In the genomic region with DNA sequence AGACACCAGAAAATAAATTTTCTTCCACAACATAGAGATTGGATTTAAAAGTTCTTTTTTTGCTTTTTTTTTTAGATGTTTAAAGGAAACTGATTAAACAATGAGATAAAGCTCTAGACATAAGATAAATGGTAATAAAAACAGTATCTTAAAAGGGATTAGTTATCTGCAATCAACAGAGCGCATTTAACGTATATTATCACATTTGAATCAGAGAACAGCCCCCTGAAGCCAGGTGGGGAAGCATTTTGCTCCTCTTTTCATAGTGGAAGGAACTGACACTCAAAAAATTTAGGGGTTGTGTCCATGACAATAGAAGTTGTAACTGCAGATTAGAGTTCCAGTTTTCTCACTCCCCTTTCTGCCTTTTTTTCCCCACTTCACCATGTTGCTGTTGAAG, we compare ENCODE assay signal across 27 cellular contexts.
"Had no signal": no experiment of that assay in that cellular context is flagged by ENCODE, and none has a peak within 500 bp of the region (broad histone marks: within the 10 kb centered on the region; RNA-seq: fewer than 3 reads in every experiment).

No MANE protein-coding gene starts in this region.

- H3K27me3 ChIP-seq: brain microvascular endothelial cell, gastrocnemius medialis, heart left ventricle had no signal

- H3K4me3 ChIP-seq: coronary artery, dorsolateral prefrontal cortex, gastrocnemius medialis, heart left ventricle had no signal

- H3K9me3 ChIP-seq: gastrocnemius medialis, heart left ventricle had no signal

- DNase-seq: activated B cell treated with CpG ODN at 0.5 μM for 24 hours; activated CD4-positive, alpha-beta T cell treated with anti-CD3 and anti-CD28 coated beads for 48 hours; activated CD4-positive, alpha-beta T cell treated with anti-CD3 and anti-CD28 coated beads, Interleukin-2, amount 50 U/mL, for 1 hour; activated CD4-positive, alpha-beta T cell treated with anti-CD3 and anti-CD28 coated beads, Interleukin-2, amount 50 U/mL, for 48 hours; activated CD8-positive, alpha-beta memory T cell treated with anti-CD3 and anti-CD28 coated beads for 24 hours; activated CD8-positive, alpha-beta T cell treated with anti-CD3 and anti-CD28 coated beads for 36 hours; activated effector memory CD4-positive, alpha-beta T cell treated with Interleukin-2 at 50 U/mL for 16 hours; activated gamma-delta T cell treated with Interleukin-2 at 50 U/mL for 16 hours; activated naive CD4-positive, alpha-beta T cell treated with anti-CD3 and anti-CD28 coated beads, Interleukin-2, amount 50 U/mL, for 16 hours; activated naive CD4-positive, alpha-beta T cell treated with Interleukin-2 at 50 U/mL for 16 hours; activated T-cell treated with anti-CD3 and anti-CD28 coated beads, Interleukin-2, amount 50 U/mL, for 4 hours; amniotic stem cell; anterior cingulate cortex; brain microvascular endothelial cell; dorsolateral prefrontal cortex; effector memory CD4-positive, alpha-beta T cell; endodermal cell; foreskin fibroblast; gastrocnemius medialis; glutamatergic neuron; heart left ventricle; T1000; WERI-Rb-1 had no signal

- H3K27ac ChIP-seq: brain microvascular endothelial cell, coronary artery, dorsolateral prefrontal cortex, gastrocnemius medialis, heart left ventricle, WERI-Rb-1 had no signal

- ATAC-seq: activated CD4-positive, CD25-positive, alpha-beta regulatory T cell treated with anti-CD3 and anti-CD28 coated beads, Interleukin-2, amount 50 U/mL, for 24 hours; activated CD8-positive, alpha-beta T cell treated with anti-CD3 and anti-CD28 coated beads for 36 hours; activated T-cell treated with anti-CD3 and anti-CD28 coated beads, Interleukin-2, amount 50 U/mL, for 4 hours; activated T-helper 17 cell treated with anti-CD3 and anti-CD28 coated beads, Interleukin-2, amount 50 U/mL, for 72 hours; esophagus mucosa; gastrocnemius medialis; heart left ventricle had no signal

- H3K4me1 ChIP-seq: gastrocnemius medialis, heart left ventricle had no signal

- H3K36me3 ChIP-seq: brain microvascular endothelial cell, gastrocnemius medialis, heart left ventricle, WERI-Rb-1 had no signal
